8 cellular contexts compared by ENCODE assay signal in the genomic region with DNA sequence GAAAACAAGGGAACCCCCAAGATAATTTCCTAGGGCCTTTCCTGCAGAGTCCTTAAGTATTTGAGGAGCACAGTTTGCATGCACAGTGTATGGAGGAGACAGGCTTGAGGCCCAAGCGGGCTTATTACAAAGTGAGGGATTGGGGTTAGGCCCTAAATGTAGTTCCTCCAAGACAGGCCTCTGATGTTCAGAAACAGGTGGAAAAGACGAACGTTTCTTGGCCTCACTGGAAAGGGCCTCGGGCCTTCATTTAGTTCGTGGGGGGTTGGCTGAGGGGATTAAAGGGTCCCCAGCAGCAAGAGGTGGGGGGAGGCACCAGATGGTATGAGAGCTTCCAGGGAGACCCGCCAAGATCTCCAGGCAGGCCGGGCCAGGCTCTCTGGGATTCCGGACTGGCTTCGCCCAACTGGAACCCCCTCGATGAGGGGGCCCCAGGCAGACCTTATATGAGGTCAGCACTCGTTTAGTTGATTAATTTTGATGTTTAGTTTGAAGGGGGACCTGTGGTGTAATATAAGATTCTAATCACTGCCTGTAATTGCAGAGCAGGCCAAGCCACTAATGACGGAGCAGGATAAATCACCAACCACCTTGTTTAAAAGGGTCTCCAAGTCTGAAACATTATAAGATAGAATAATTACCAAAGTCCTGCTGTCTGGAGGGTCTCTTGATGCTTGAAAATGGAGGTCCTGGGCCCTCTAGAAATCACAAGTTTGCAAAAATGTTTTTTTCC. TPM values are rescaled to one million over a fixed set of nuclear protein-coding genes. Genes with fewer than 3 reads are reported as not detected.
DNase-seq lines count a peak whose midpoint lies in the region; ATAC-seq and TF ChIP-seq lines count a peak whose summit lies in the region.

No MANE protein-coding gene starts in this region.

- ATAC-seq in CD4-positive, alpha-beta T cell (ENCODE audit: poor library complexity) = no peak
- no peak for ATAC-seq in naive thymus-derived CD8-positive, alpha-beta T cell
- no peak for ATAC-seq in GM18520 (IDR thresholded peaks at IDR 0.05; ENCODE audit: unreplicated experiment)
- no peak for ATAC-seq in GM19035 (IDR thresholded peaks at IDR 0.05; ENCODE audit: unreplicated experiment)

- H3K4me3 ChIP-seq in Jurkat, Clone E6-1 (ENCODE audit: low read length) = peak overlapping the region; percentile 84
- H3K4me3 ChIP-seq in cardiac fibroblast (replicated peaks in 1 of 2; ENCODE audit: low read depth in 2 of 2, low read length in 2 of 2) = peak overlapping the region; percentile 19 to 78

- peaks cover 53% of the 10 kb centered on the region for H3K36me3 Mint-ChIP-seq in CD4-positive, alpha-beta T cell (ENCODE audit: low read depth)
- peaks cover 0 to 34% (median 7%) of the 10 kb centered on the region in 3 donors for H3K36me3 Mint-ChIP-seq in naive thymus-derived CD8-positive, alpha-beta T cell

- peaks cover 54% of the 10 kb centered on the region for H3K4me1 Mint-ChIP-seq in CD4-positive, alpha-beta T cell (ENCODE audit: low read depth)
- H3K4me1 Mint-ChIP-seq in naive thymus-derived CD8-positive, alpha-beta T cell = peaks cover 24 to 69% (median 60%) of the 10 kb centered on the region in 4 donors

- H3K27me3 Mint-ChIP-seq in CD4-positive, alpha-beta T cell = no peaks in the 10 kb centered on the region
- H3K27me3 Mint-ChIP-seq in naive thymus-derived CD8-positive, alpha-beta T cell = no peaks in the 10 kb centered on the region

- peak overlapping the region; percentile 95 for H3K27ac Mint-ChIP-seq in CD4-positive, alpha-beta T cell
- H3K27ac Mint-ChIP-seq in naive thymus-derived CD8-positive, alpha-beta T cell = peak overlapping the region; percentile 80 to 95 (median 90)

- CTCF ChIA-PET in CD4-positive, alpha-beta T cell (lab: Charles Lee) = no interaction called here

- intact Hi-C loops in CD4-positive, alpha-beta T cell (cut with DNase I, micrococcal nuclease) = loop anchor here (1.0 to 10.0 kb wide), 8 partner anchors 10 to 1266 kb away; partner anchors contain the start of genes SMIM29 (in 1 of the 2) and SNRPC (in 1 of the 2)

- DNase-seq in CD4-positive, alpha-beta T cell = peak in 1 of 10 experiments; percentile 29
- no peak for DNase-seq in Jurkat, Clone E6-1 (ENCODE audit: low read depth, low spot score)
- DNase-seq in cardiac fibroblast (ENCODE audit: low read depth in 2 of 2) (peak in 1 of 2 donors; percentile 18), epidermal melanocyte (ENCODE audit: insufficient read length, low spot score) (no peak), AG08395 (ENCODE audit: low spot score) (no peak)
- DNase-seq in naive thymus-derived CD8-positive, alpha-beta T cell = no peak

- H3K27me3 ChIP-seq in CD4-positive, alpha-beta T cell (ENCODE audit: control insufficient read depth, insufficient read depth, low read length) = no peaks in the 10 kb centered on the region

- no peaks in the 10 kb centered on the region for H3K9me3 Mint-ChIP-seq in CD4-positive, alpha-beta T cell
- H3K9me3 Mint-ChIP-seq in naive thymus-derived CD8-positive, alpha-beta T cell = no peaks in the 10 kb centered on the region

- peak overlapping the region; percentile 95 for H3K27ac ChIP-seq in CD4-positive, alpha-beta T cell (ENCODE audit: low read depth, low read length)

- H3K9me3 ChIP-seq in CD4-positive, alpha-beta T cell (ENCODE audit: control insufficient read depth, low read length) = no peaks in the 10 kb centered on the region

- no peak for TF ChIP-seq CTCF in CD4-positive, alpha-beta T cell (IDR thresholded peaks at IDR 0.05)
- TF ChIP-seq CTCF in cardiac fibroblast (IDR thresholded peaks at IDR 0.05; ENCODE audit: low read depth, low read length) = no peak

- POLR2A ChIA-PET in CD4-positive, alpha-beta T cell (lab: Charles Lee) = no interaction called here
- POLR2A ChIA-PET in naive thymus-derived CD8-positive, alpha-beta T cell (lab: Charles Lee) = interaction anchor here (0.5 to 3.6 kb wide), 2 partner anchors 10 to 59 kb away, joined by 3 to 72 read pairs; partner anchors contain the start of gene SMIM29

- peak overlapping the region; percentile 94 for H3K4me3 Mint-ChIP-seq in CD4-positive, alpha-beta T cell
- H3K4me3 Mint-ChIP-seq in naive thymus-derived CD8-positive, alpha-beta T cell = peak overlapping the region; percentile 69 to 91 (median 84)

RNA-seq across cellular contexts. Expression of gene HMGA1, which starts 2.0 kb away (rescaled TPM):
- total RNA-seq in CD4-positive, alpha-beta T cell = 100 to 1,000 TPM; 102 to 107 TPM
- 492 TPM for polyA plus RNA-seq in Jurkat, Clone E6-1 (2012; ENCODE audit: insufficient read depth, insufficient read length)
- total RNA-seq in naive thymus-derived CD8-positive, alpha-beta T cell = 10 to 100 TPM; 75.3 to 80.3 TPM
- polyA plus RNA-seq in naive thymus-derived CD8-positive, alpha-beta T cell = 10 to 100 TPM; 28.0 to 40.9 (median 38.1) TPM

RNA-seq across cellular contexts. Expression of gene SMIM29, which starts 10.1 kb away (rescaled TPM):
- total RNA-seq in CD4-positive, alpha-beta T cell = 10 to 100 TPM; 22.0 to 23.9 TPM
- polyA plus RNA-seq in Jurkat, Clone E6-1 (2012; ENCODE audit: insufficient read depth, insufficient read length) = 21.1 TPM
- total RNA-seq in naive thymus-derived CD8-positive, alpha-beta T cell = 10 to 100 TPM; 21.0 to 21.7 TPM
- 10 to 100 TPM; 37.6 to 45.4 (median 45.0) TPM for polyA plus RNA-seq in naive thymus-derived CD8-positive, alpha-beta T cell
